14 cellular contexts compared by ENCODE assay signal in genomic region chr17:82445542-82445941, GRCh38. TPM values are rescaled to one million over a fixed set of nuclear protein-coding genes. Genes with fewer than 3 reads are reported as not detected.
DNase-seq lines count a peak whose midpoint lies in the region; ATAC-seq and TF ChIP-seq lines count a peak whose summit lies in the region.
"Had no signal": no experiment of that assay in that cellular context is flagged by ENCODE, and none has a peak within 500 bp of the region (broad histone marks: within the 10 kb centered on the region; RNA-seq: fewer than 3 reads in every experiment).

No MANE protein-coding gene starts in this region.

- H3F3A ChIP-seq in OCI-LY1 (ENCODE audit: insufficient read depth, low read length) = peaks cover 18% of the 10 kb centered on the region

- POLR2A ChIA-PET in activated CD4-positive, alpha-beta memory T cell treated with anti-CD3 and anti-CD28 coated beads for 36 hours (lab: Charles Lee) = no interaction called here
- POLR2A ChIA-PET in activated CD4-positive, alpha-beta memory T cell treated with anti-CD3 and anti-CD28 coated beads, Interleukin-2, amount 10 ng/mL, durations not matched to agents 7 days and 5 days (lab: Charles Lee) = interaction anchor here (0.7 kb wide), 1 partner anchor 9 kb away, joined by 3 read pairs; no protein-coding TSS in a partner anchor

- H2AFZ ChIP-seq in OCI-LY1 (ENCODE audit: low read length) = no peak overlapping the region

- TF ChIP-seq CTCF in OCI-LY1 (IDR thresholded peaks at IDR 0.05; ENCODE audit: low read length) = no peak
- TF ChIP-seq CTCF in stomach (IDR thresholded peaks at IDR 0.05) = no peak

- H3K36me3 Mint-ChIP-seq in activated CD4-positive, alpha-beta memory T cell treated with anti-CD3 and anti-CD28 coated beads for 36 hours = peaks cover 48% of the 10 kb centered on the region
- peaks cover 45% of the 10 kb centered on the region for H3K36me3 Mint-ChIP-seq in activated CD4-positive, alpha-beta memory T cell treated with anti-CD3 and anti-CD28 coated beads, Interleukin-2, amount 10 ng/mL, durations not matched to agents 7 days and 5 days (ENCODE audit: low read depth)

- peaks cover 68% of the 10 kb centered on the region for H3K36me3 ChIP-seq in OCI-LY1 (ENCODE audit: insufficient read depth, low read length)
- peaks cover 12 to 65% (median 54%) of the 10 kb centered on the region in 4 donors for H3K36me3 ChIP-seq in stomach
- H3K36me3 ChIP-seq: ovary had no signal

- ATAC-seq in GM21360 (IDR thresholded peaks at IDR 0.05; ENCODE audit: unreplicated experiment) (no peak), HG02642 (IDR thresholded peaks at IDR 0.05; ENCODE audit: poor library complexity, unreplicated experiment) (no peak)
- ATAC-seq in stimulated activated naive CD8-positive, alpha-beta T cell treated with anti-CD3 and anti-CD28 coated beads, Interleukin-15, Interleukin-2, amounts not matched to agents 100 U/mL and 50 U/mL, for 24 hours = no peak
- ATAC-seq: activated naive CD8-positive, alpha-beta T cell treated with anti-CD3 and anti-CD28 coated beads, Interleukin-2, amount 50 U/mL, for 24 hours had no signal

- H3K4me1 ChIP-seq in OCI-LY1 (ENCODE audit: insufficient read depth, low read length, severe bottlenecking) (peaks cover 65% of the 10 kb centered on the region), stomach (peaks cover 23 to 62% (median 41%) of the 10 kb centered on the region in 4 donors)

- WGBS in stomach, 5 donors = 64 to 80% (median 74%) methylated on average over 11 to 13 of the region's 13 CpGs

- H3K27ac Mint-ChIP-seq in activated CD4-positive, alpha-beta memory T cell treated with anti-CD3 and anti-CD28 coated beads for 36 hours = peak overlapping the region; percentile 60
- H3K27ac Mint-ChIP-seq in activated CD4-positive, alpha-beta memory T cell treated with anti-CD3 and anti-CD28 coated beads, Interleukin-2, amount 10 ng/mL, durations not matched to agents 7 days and 5 days = no peak overlapping the region
- H3K27ac Mint-ChIP-seq: activated naive CD8-positive, alpha-beta T cell treated with anti-CD3 and anti-CD28 coated beads, Interleukin-2, amount 50 U/mL, for 24 hours had no signal

- CTCF ChIA-PET in activated CD4-positive, alpha-beta memory T cell treated with anti-CD3 and anti-CD28 coated beads for 36 hours (lab: Charles Lee) = interaction anchor here (1.3 kb wide), 1 partner anchor 21 kb away, joined by 5 read pairs; no protein-coding TSS in a partner anchor
- CTCF ChIA-PET in activated CD4-positive, alpha-beta memory T cell treated with anti-CD3 and anti-CD28 coated beads, Interleukin-2, amount 10 ng/mL, durations not matched to agents 7 days and 5 days (lab: Charles Lee) = interaction anchor here (1.2 kb wide), 1 partner anchor 20 kb away, joined by 6 read pairs; no protein-coding TSS in a partner anchor

- peak overlapping the region; percentile 14; the same call in 1 of the 2 replicates for H3K4me2 ChIP-seq in OCI-LY1 (ENCODE audit: low read length)

- H3K9me3 ChIP-seq in OCI-LY1 (ENCODE audit: low read length) (no peaks in the 10 kb centered on the region), stomach (no peaks in the 10 kb centered on the region)
- H3K9me3 ChIP-seq: ovary had no signal

- no peaks in the 10 kb centered on the region for H3K9me2 ChIP-seq in OCI-LY1 (ENCODE audit: low read depth, low read length)

- H3K9me3 Mint-ChIP-seq in activated CD4-positive, alpha-beta memory T cell treated with anti-CD3 and anti-CD28 coated beads for 36 hours = no peaks in the 10 kb centered on the region
- no peaks in the 10 kb centered on the region for H3K9me3 Mint-ChIP-seq in activated CD4-positive, alpha-beta memory T cell treated with anti-CD3 and anti-CD28 coated beads, Interleukin-2, amount 10 ng/mL, durations not matched to agents 7 days and 5 days
- H3K9me3 Mint-ChIP-seq: activated naive CD8-positive, alpha-beta T cell treated with anti-CD3 and anti-CD28 coated beads, Interleukin-2, amount 50 U/mL, for 24 hours had no signal

- H3K4me3 Mint-ChIP-seq in activated CD4-positive, alpha-beta memory T cell treated with anti-CD3 and anti-CD28 coated beads for 36 hours = no peak overlapping the region
- H3K4me3 Mint-ChIP-seq in activated CD4-positive, alpha-beta memory T cell treated with anti-CD3 and anti-CD28 coated beads, Interleukin-2, amount 10 ng/mL, durations not matched to agents 7 days and 5 days = no peak overlapping the region
- H3K4me3 Mint-ChIP-seq: activated naive CD8-positive, alpha-beta T cell treated with anti-CD3 and anti-CD28 coated beads, Interleukin-2, amount 50 U/mL, for 24 hours had no signal

- H3K9ac ChIP-seq in OCI-LY1 (ENCODE audit: low read length) = no peak overlapping the region; the same call in 1 of the 2 replicates

- H3K27me3 Mint-ChIP-seq in activated CD4-positive, alpha-beta memory T cell treated with anti-CD3 and anti-CD28 coated beads for 36 hours = no peaks in the 10 kb centered on the region
- H3K27me3 Mint-ChIP-seq in activated CD4-positive, alpha-beta memory T cell treated with anti-CD3 and anti-CD28 coated beads, Interleukin-2, amount 10 ng/mL, durations not matched to agents 7 days and 5 days = no peaks in the 10 kb centered on the region
- H3K27me3 Mint-ChIP-seq: activated naive CD8-positive, alpha-beta T cell treated with anti-CD3 and anti-CD28 coated beads, Interleukin-2, amount 50 U/mL, for 24 hours had no signal

- no peak for TF ChIP-seq POLR2A in stomach (IDR thresholded peaks at IDR 0.05)

- H3K27ac ChIP-seq in OCI-LY1 (ENCODE audit: low read depth, low read length, poor library complexity, severe bottlenecking) (peak overlapping the region; percentile 33), stomach (peak overlapping the region in 3 of 5 donors; percentile 37 to 53 (median 49))
- H3K27ac ChIP-seq: ovary had no signal

- intact Hi-C loops in activated CD4-positive, alpha-beta memory T cell treated with anti-CD3 and anti-CD28 coated beads for 36 hours (cut with micrococcal nuclease) = no loop called here
- intact Hi-C loops in stomach (cut with DNase I; ENCODE audit: low total_unique reads) = no loop called here

- H3K79me2 ChIP-seq in OCI-LY1 (ENCODE audit: insufficient read depth, low read length) = peaks cover 11% of the 10 kb centered on the region

- peak; percentile 43 for DNase-seq in activated CD4-positive, alpha-beta memory T cell treated with anti-CD3 and anti-CD28 coated beads for 36 hours
- no peak for DNase-seq in activated CD4-positive, alpha-beta memory T cell treated with anti-CD3 and anti-CD28 coated beads, Interleukin-2, amount 10 ng/mL, durations not matched to agents 7 days and 5 days
- DNase-seq in kidney tubule cell (ENCODE audit: low spot score) = peak; percentile 18
- no peak for DNase-seq in stomach
- DNase-seq in stimulated activated naive CD8-positive, alpha-beta T cell treated with anti-CD3 and anti-CD28 coated beads, Interleukin-15, Interleukin-2, amounts not matched to agents 100 U/mL and 50 U/mL, for 24 hours = no peak
- DNase-seq: activated CD4-positive, alpha-beta T cell treated with anti-CD3 and anti-CD28 coated beads, Interleukin-2, amount 50 U/mL, for 1 hour; activated naive CD8-positive, alpha-beta T cell treated with anti-CD3 and anti-CD28 coated beads, Interleukin-2, amount 50 U/mL, for 24 hours; erythroblast; NCI-H2227 treated with DMSO at 0.1 percent for 48 hours; stimulated activated CD4-positive, alpha-beta T cell treated with anti-CD3 and anti-CD28 coated beads, Interleukin-1b, Interleukin-23, amount 100 ng/mL, for 48 hours had no signal

- TF ChIP-seq EP300 in stomach (IDR thresholded peaks at IDR 0.05) = no peak

- H4K20me1 ChIP-seq in OCI-LY1 (ENCODE audit: insufficient read depth, low read length) = no peaks in the 10 kb centered on the region

- no peaks in the 10 kb centered on the region for H3K27me3 ChIP-seq in OCI-LY1 (ENCODE audit: insufficient read depth, low read length)
- no peaks in the 10 kb centered on the region for H3K27me3 ChIP-seq in stomach
- H3K27me3 ChIP-seq: ovary had no signal

- H3K4me3 ChIP-seq in OCI-LY1 (ENCODE audit: low read depth, low read length, poor library complexity, severe bottlenecking) = no peak overlapping the region
- peak overlapping the region in 1 of 4 donors; percentile 1 for H3K4me3 ChIP-seq in stomach
- H3K4me3 ChIP-seq: ovary had no signal

- H3K4me1 Mint-ChIP-seq in activated CD4-positive, alpha-beta memory T cell treated with anti-CD3 and anti-CD28 coated beads for 36 hours (ENCODE audit: low read depth) = peaks cover 24% of the 10 kb centered on the region
- peaks cover 26% of the 10 kb centered on the region for H3K4me1 Mint-ChIP-seq in activated CD4-positive, alpha-beta memory T cell treated with anti-CD3 and anti-CD28 coated beads, Interleukin-2, amount 10 ng/mL, durations not matched to agents 7 days and 5 days

RNA-seq across cellular contexts. Expression of gene CYBC1, which starts 5.0 kb away (rescaled TPM):
- 100 to 1,000 TPM; 333 to 343 TPM for total RNA-seq in activated CD4-positive, alpha-beta memory T cell treated with anti-CD3 and anti-CD28 coated beads for 36 hours
- total RNA-seq in activated CD4-positive, alpha-beta memory T cell treated with anti-CD3 and anti-CD28 coated beads, Interleukin-2, amount 10 ng/mL, durations not matched to agents 7 days and 5 days = 100 to 1,000 TPM; 308 to 313 TPM
- total RNA-seq in stomach = 100 to 1,000 TPM in 2 of 5 donors, 10 to 100 TPM in 3; 41.5 to 196 (median 53.0) TPM
- polyA plus RNA-seq in stomach = 10 to 100 TPM; 35.9 to 43.4 (median 40.3) TPM

RNA-seq across cellular contexts. Expression of gene NARF, which starts 13.0 kb away (rescaled TPM):
- 100 to 1,000 TPM; 101 to 110 TPM for total RNA-seq in activated CD4-positive, alpha-beta memory T cell treated with anti-CD3 and anti-CD28 coated beads for 36 hours
- total RNA-seq in activated CD4-positive, alpha-beta memory T cell treated with anti-CD3 and anti-CD28 coated beads, Interleukin-2, amount 10 ng/mL, durations not matched to agents 7 days and 5 days = 100 to 1,000 TPM; 150 to 153 TPM
- 10 to 100 TPM; 29.4 to 83.9 (median 36.2) TPM for total RNA-seq in stomach
- 10 to 100 TPM; 71.9 to 78.2 (median 78.1) TPM for polyA plus RNA-seq in stomach

RNA-seq across cellular contexts. Expression of gene OGFOD3, which starts 27.2 kb away (rescaled TPM):
- total RNA-seq in activated CD4-positive, alpha-beta memory T cell treated with anti-CD3 and anti-CD28 coated beads for 36 hours = 10 to 100 TPM; 29.7 to 32.2 TPM
- total RNA-seq in activated CD4-positive, alpha-beta memory T cell treated with anti-CD3 and anti-CD28 coated beads, Interleukin-2, amount 10 ng/mL, durations not matched to agents 7 days and 5 days = 10 to 100 TPM; 26.7 to 29.4 TPM
- 10 to 100 TPM; 10.5 to 30.4 (median 23.2) TPM for total RNA-seq in stomach
- 10 to 100 TPM; 13.9 to 17.3 (median 15.3) TPM for polyA plus RNA-seq in stomach

RNA-seq across cellular contexts. Expression of gene HEXD, which starts 27.4 kb away (rescaled TPM):
- 10 to 100 TPM; 21.7 to 26.0 TPM for total RNA-seq in activated CD4-positive, alpha-beta memory T cell treated with anti-CD3 and anti-CD28 coated beads for 36 hours
- total RNA-seq in activated CD4-positive, alpha-beta memory T cell treated with anti-CD3 and anti-CD28 coated beads, Interleukin-2, amount 10 ng/mL, durations not matched to agents 7 days and 5 days = 10 to 100 TPM; 58.3 to 60.6 TPM
- 100 to 1,000 TPM in 4 of 5 donors, 10 to 100 TPM in 1; 13.8 to 212 (median 124) TPM for total RNA-seq in stomach
- 100 to 1,000 TPM in 1 of 3 donors, 10 to 100 TPM in 2; 51.9 to 103 (median 93.4) TPM for polyA plus RNA-seq in stomach

Comparison
In these comparisons a context has a peak if more than half of its experiments do, and no peak if none do; other contexts are left out.
1. DNase-seq: peak in activated CD4-positive, alpha-beta memory T cell treated with anti-CD3 and anti-CD28 coated beads for 36 hours (single experiment) and kidney tubule cell (single experiment); none in activated CD4-positive, alpha-beta memory T cell treated with anti-CD3 and anti-CD28 coated beads, Interleukin-2, amount 10 ng/mL, durations not matched to agents 7 days and 5 days (single experiment), stomach (single experiment) and stimulated activated naive CD8-positive, alpha-beta T cell treated with anti-CD3 and anti-CD28 coated beads, Interleukin-15, Interleukin-2, amounts not matched to agents 100 U/mL and 50 U/mL, for 24 hours (single experiment).